In genomic region chrX:25018682-25019081, GRCh38 we compare ENCODE assay signal across 38 cellular contexts. TPM values are rescaled to one million over a fixed set of nuclear protein-coding genes. Genes with fewer than 3 reads are reported as not detected.
"Had no signal": no experiment of that assay in that cellular context is flagged by ENCODE, and none has a peak within 500 bp of the region (broad histone marks: within the 10 kb centered on the region; RNA-seq: fewer than 3 reads in every experiment).

No MANE protein-coding gene starts in this region.

- DNase-seq: cortex of kidney; effector memory CD8-positive, alpha-beta T cell; foreskin keratinocyte; glutamatergic neuron; heart right ventricle; hippocampal formation; left cardiac atrium; left lung; mesenchymal stem cell; mucosa of descending colon; naive B cell; stimulated activated CD4-positive, alpha-beta T cell treated with anti-CD3 and anti-CD28 coated beads, Interleukin-12 subunit alpha, Interleukin-12 subunit beta, amount 100 ng/mL, for 4 hours; stimulated activated CD4-positive, alpha-beta T cell treated with anti-CD3 and anti-CD28 coated beads, Interleukin-1b, Interleukin-23, amount 100 ng/mL, for 48 hours; stimulated activated CD4-positive, alpha-beta T cell treated with anti-CD3 and anti-CD28 coated beads, Interleukin-4, amount 100 ng/mL, for 24 hours; stimulated activated naive CD4-positive, alpha-beta T cell treated with Interleukin-2 at 50 U/mL for 16 hours; stomach; testis; tibial artery had no signal

- H3K4me3 ChIP-seq: heart right ventricle, left lung, mucosa of descending colon, prostate gland, right atrium auricular region, smooth muscle cell, stomach, testis, tibial artery had no signal

- H3K36me3 ChIP-seq: heart right ventricle, left lung, neural progenitor cell, prostate gland, right atrium auricular region, stomach, tibial artery had no signal

- H3K4me1 ChIP-seq: foreskin keratinocyte, parathyroid adenoma, prostate gland, testis had no signal

- H3K79me2 ChIP-seq: parathyroid adenoma had no signal

- ATAC-seq: effector memory CD8-positive, alpha-beta T cell; esophagus mucosa; foreskin keratinocyte; heart right ventricle; left cardiac atrium; left lung; mucosa of descending colon; natural killer cell treated with Interleukin-12 subunit alpha and Interleukin-12 subunit beta and Interleukin-15 and Interleukin-18, amount 100 ng/mL, for 72 hours; sciatic nerve; stimulated activated effector memory CD8-positive, alpha-beta T cell treated with anti-CD3 and anti-CD28 coated beads, Interleukin-12 subunit alpha, Interleukin-12 subunit beta, amount 100 ng/mL, for 72 hours had no signal

- H3K9me3 ChIP-seq: heart right ventricle, left lung, mucosa of descending colon, prostate gland, right atrium auricular region, testis had no signal

- H3K4me3 Mint-ChIP-seq: mesothelial cell of epicardium; natural killer cell treated with Interleukin-12 subunit alpha and Interleukin-12 subunit beta and Interleukin-15 and Interleukin-18, amount 100 ng/mL, for 72 hours; neural progenitor cell; stimulated activated effector memory CD8-positive, alpha-beta T cell treated with anti-CD3 and anti-CD28 coated beads, Interleukin-12 subunit alpha, Interleukin-12 subunit beta, amount 100 ng/mL, for 72 hours; type B pancreatic cell had no signal

- H3K27ac ChIP-seq: epithelial cell of prostate, foreskin keratinocyte, heart right ventricle, left lung, neural progenitor cell, parathyroid adenoma, prostate gland, right atrium auricular region, stomach, tibial artery had no signal

- H3K27ac Mint-ChIP-seq: effector memory CD8-positive, alpha-beta T cell; mesothelial cell of epicardium; naive B cell; natural killer cell treated with Interleukin-12 subunit alpha and Interleukin-12 subunit beta and Interleukin-15 and Interleukin-18, amount 100 ng/mL, for 72 hours; neural progenitor cell; stimulated activated effector memory CD8-positive, alpha-beta T cell treated with anti-CD3 and anti-CD28 coated beads, Interleukin-12 subunit alpha, Interleukin-12 subunit beta, amount 100 ng/mL, for 72 hours; type B pancreatic cell had no signal

- H3K27me3 ChIP-seq: testis had no signal

- H3K9ac ChIP-seq: neural progenitor cell, parathyroid adenoma had no signal

- H2AFZ ChIP-seq: neural progenitor cell, parathyroid adenoma had no signal

- H3K36me3 Mint-ChIP-seq: mesothelial cell of epicardium; neural progenitor cell; stimulated activated effector memory CD8-positive, alpha-beta T cell treated with anti-CD3 and anti-CD28 coated beads, Interleukin-12 subunit alpha, Interleukin-12 subunit beta, amount 100 ng/mL, for 72 hours; type B pancreatic cell had no signal

- H3K9me3 Mint-ChIP-seq: effector memory CD8-positive, alpha-beta T cell; mesothelial cell of epicardium; natural killer cell treated with Interleukin-12 subunit alpha and Interleukin-12 subunit beta and Interleukin-15 and Interleukin-18, amount 100 ng/mL, for 72 hours; neural progenitor cell; stimulated activated effector memory CD8-positive, alpha-beta T cell treated with anti-CD3 and anti-CD28 coated beads, Interleukin-12 subunit alpha, Interleukin-12 subunit beta, amount 100 ng/mL, for 72 hours; type B pancreatic cell had no signal

RNA-seq across cellular contexts. Expression of gene ARX, which starts 2.9 kb away (rescaled TPM):
- total RNA-seq: dermis microvascular lymphatic vessel endothelial cell; esophagus mucosa; fibroblast of lung; foreskin keratinocyte; kidney epithelial cell; left cardiac atrium; lower leg skin; lung microvascular endothelial cell; mesothelial cell of epicardium; natural killer cell treated with Interleukin-12 subunit alpha and Interleukin-12 subunit beta and Interleukin-15 and Interleukin-18, amount 100 ng/mL, for 72 hours; osteoblast; right atrium auricular region; sciatic nerve; smooth muscle cell; subcutaneous adipose tissue; urinary bladder had no signal
- polyA plus RNA-seq: fibroblast of lung, foreskin keratinocyte, heart right ventricle, smooth muscle cell, urinary bladder had no signal
